ENCODE assay signal across 10 cellular contexts in the genomic region with DNA sequence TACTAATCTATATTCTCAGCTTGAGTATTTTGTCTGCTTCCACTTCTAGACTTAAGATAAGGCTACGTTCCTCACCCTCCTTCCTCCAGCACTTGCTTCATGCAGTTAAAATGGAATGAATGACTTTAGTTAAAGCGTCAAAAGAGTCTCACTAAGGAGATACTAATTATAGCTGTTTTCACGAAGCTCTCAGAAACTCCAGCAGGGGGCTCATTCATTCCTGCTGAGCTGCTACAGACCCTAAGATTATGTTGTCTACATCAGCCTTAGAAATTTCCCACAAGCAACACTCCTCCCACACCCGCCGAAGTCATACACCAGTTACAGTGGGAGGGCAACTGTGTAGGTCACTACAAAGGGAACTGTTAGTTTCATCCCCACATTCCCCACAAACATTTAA. TPM values are rescaled to one million over a fixed set of nuclear protein-coding genes. Genes with fewer than 3 reads are reported as not detected.
DNase-seq lines count a peak whose midpoint lies in the region; ATAC-seq, FAIRE-seq and TF ChIP-seq lines count a peak whose summit lies in the region.
"Had no signal": no experiment of that assay in that cellular context is flagged by ENCODE, and none has a peak within 500 bp of the region (broad histone marks: within the 10 kb centered on the region; RNA-seq: fewer than 3 reads in every experiment).

No MANE protein-coding gene starts in this region.

- H2AFZ ChIP-seq in IMR-90 (replicated peaks; ENCODE audit: low read length, poor library complexity) = no peak overlapping the region
- H2AFZ ChIP-seq in HepG2 (ENCODE audit: low read length) = no peak overlapping the region

- POLR2A ChIA-PET in IMR-90 (lab: Charles Lee; ENCODE audit: unreplicated experiment) = no interaction called here
- POLR2A ChIA-PET in HepG2 (lab: Yijun Ruan, JAX) = interaction anchor here (0.9 to 1.5 kb wide), 5 partner anchors 33 to 61 kb away, joined by 3 to 7 read pairs (median 4); no protein-coding TSS in a partner anchor

- no peak overlapping the region for H4K8ac ChIP-seq in IMR-90 (ENCODE audit: low read depth in 2 of 2, low read length in 2 of 2)

- H3K4me2 ChIP-seq in IMR-90 (ENCODE audit: low read depth, low read length) = no peak overlapping the region
- peak overlapping the region; percentile 52 for H3K4me2 ChIP-seq in HepG2 (ENCODE audit: low read depth, low read length)

- H4K20me1 ChIP-seq in IMR-90 (ENCODE audit: insufficient read depth, low read length) = no peaks in the 10 kb centered on the region
- H4K20me1 ChIP-seq in HepG2 (ENCODE audit: insufficient read depth, low read length) = no peaks in the 10 kb centered on the region

- peak; percentile 85 for FAIRE-seq in HepG2 (lab: Jason Lieb, UNC)

- no peak overlapping the region for H3K18ac ChIP-seq in IMR-90 (ENCODE audit: low read depth, low read length)

- H2BK120ac ChIP-seq in IMR-90 (ENCODE audit: low read depth, low read length) = no peak overlapping the region

- H2BK20ac ChIP-seq in IMR-90 (ENCODE audit: low read depth, low read length) = no peak overlapping the region

- no peak overlapping the region for H3K27ac ChIP-seq in IMR-90 (ENCODE audit: insufficient read depth, low read length)
- H3K27ac ChIP-seq in VCaP = no peak overlapping the region
- no peak overlapping the region for H3K27ac ChIP-seq in HepG2 (ENCODE audit: extremely low read length, insufficient read depth, low read length)
- H3K27ac ChIP-seq in psoas muscle = no peak overlapping the region
- H3K27ac ChIP-seq in gastroesophageal sphincter = no peak overlapping the region
- H3K27ac ChIP-seq: ascending aorta, thoracic aorta had no signal

- no peaks in the 10 kb centered on the region for H3K79me1 ChIP-seq in IMR-90 (ENCODE audit: low read depth in 1 of 2, low read length in 2 of 2)

- BruUV-seq in IMR-90 (replicated peaks; lab: Mats Ljungman, UMichigan) = no TSS peak
- BruUV-seq in HepG2 (replicated peaks; lab: Mats Ljungman, UMichigan) = no TSS peak

- no peaks in the 10 kb centered on the region for H3K9me1 ChIP-seq in IMR-90 (ENCODE audit: insufficient read depth, low read length)

- TF ChIP-seq EP300 in HepG2 (IDR thresholded peaks at IDR 0.05; ENCODE audit: low read depth in 2 of 2, low read length in 2 of 2) (no peak), HepG2 (CRISPR knock-in tag; IDR thresholded peaks at IDR 0.05; ENCODE audit: borderline replicate concordance) (no peak), gastroesophageal sphincter (IDR thresholded peaks at IDR 0.05) (no peak)

- peaks cover 4% of the 10 kb centered on the region; the same call in 1 of the 2 replicates for H3K9me3 ChIP-seq in IMR-90 (ENCODE audit: control insufficient read depth, insufficient read depth, low read length)
- H3K9me3 ChIP-seq in HepG2 (ENCODE audit: low read length) = no peaks in the 10 kb centered on the region
- no peaks in the 10 kb centered on the region for H3K9me3 ChIP-seq in psoas muscle
- peaks cover 0 to 8% (median 0%) of the 10 kb centered on the region in 3 donors for H3K9me3 ChIP-seq in gastroesophageal sphincter

- no peak overlapping the region for H4K91ac ChIP-seq in IMR-90 (ENCODE audit: insufficient read depth, low read depth, low read length)

- H3K9ac ChIP-seq in IMR-90 (ENCODE audit: low read depth, low read length) = no peak overlapping the region
- H3K9ac ChIP-seq in HepG2 (ENCODE audit: insufficient read depth, low read depth, low read length) = 0 out of 2 replicates have a peak overlapping the region, but pooled peaks have one; percentile 12

- in situ Hi-C loops in IMR-90 (cut with MboI; ENCODE audit: low sequenced_read_pairs) (no loop called here), HepG2 (cut with HindIII; ENCODE audit: extremely low pct_ligation_motif_present, low pct_unique_long_range_greater_than_20kb) (no loop called here)

- H3K56ac ChIP-seq in IMR-90 (ENCODE audit: extremely low read depth, insufficient read depth, low read length) = no peak overlapping the region

- TF ChIP-seq POLR2A in IMR-90 (IDR thresholded peaks at IDR 0.05; ENCODE audit: low read depth, low read length) (no peak), HepG2 (IDR thresholded peaks at IDR 0.05; ENCODE audit: insufficient read depth in 1 of 2, low read depth in 2 of 2, low read length in 2 of 2) (no peak), gastroesophageal sphincter (IDR thresholded peaks at IDR 0.05) (no peak)

- CTCF ChIA-PET in IMR-90 (lab: Yijun Ruan, JAX) = interaction anchor here (0.5 to 0.9 kb wide), 3 partner anchors 19 to 52 kb away, joined by 3 read pairs; no protein-coding TSS in a partner anchor
- CTCF ChIA-PET in HepG2 (lab: Yijun Ruan, JAX; ENCODE audit: low intra/inter-chr PET ratio, low total read pairs) = interaction anchor here (0.7 to 1.3 kb wide), 2 partner anchors 41 to 84 kb away, joined by 3 to 5 read pairs; no protein-coding TSS in a partner anchor

- DNase-seq in DMS 273 treated with DMSO at 0.1 percent for 48 hours (lab: John Stamatoyannopoulos, UW) (peak; percentile 2), IMR-90 (peak; percentile 34), HepG2 (ENCODE audit: low spot score) (peak; percentile 67), psoas muscle (no peak)

- TF ChIP-seq CTCF in IMR-90 (conservative IDR thresholded peaks at IDR 0.05; ENCODE audit: low read depth, low read length) (peak; percentile 38), VCaP (conservative IDR thresholded peaks at IDR 0.05) (peak; percentile 27; the same call in 1 of the 2 replicates), HepG2 (CRISPR knock-in tag; IDR thresholded peaks at IDR 0.05) (peak; percentile 74), psoas muscle (IDR thresholded peaks at IDR 0.05) (no peak), gastroesophageal sphincter (IDR thresholded peaks at IDR 0.05) (no peak)

- ATAC-seq in IMR-90 (ENCODE audit: low read depth) (peak; percentile 42; the same call in 1 of the 2 replicates), HepG2 (peak; percentile 58), HG02588 (IDR thresholded peaks at IDR 0.05; ENCODE audit: unreplicated experiment) (no peak), GM21619 (IDR thresholded peaks at IDR 0.05; ENCODE audit: unreplicated experiment) (no peak), psoas muscle (no peak), gastroesophageal sphincter (no peak)

- H3K4me1 ChIP-seq in IMR-90 (ENCODE audit: control insufficient read depth, insufficient read depth, low read length) = peaks cover 3% of the 10 kb centered on the region
- H3K4me1 ChIP-seq in HepG2 (ENCODE audit: insufficient read depth, low read length) = peaks cover 58% of the 10 kb centered on the region
- H3K4me1 ChIP-seq in psoas muscle = peaks cover 6% of the 10 kb centered on the region
- H3K4me1 ChIP-seq in gastroesophageal sphincter = peaks cover 0 to 11% (median 0%) of the 10 kb centered on the region in 3 donors
- H3K4me1 ChIP-seq: ascending aorta had no signal

- no peak overlapping the region for H3K4me3 ChIP-seq in IMR-90 (ENCODE audit: insufficient read depth, low read depth, low read length)
- H3K4me3 ChIP-seq in HepG2 (replicated peaks in 1 of 3; ENCODE audit: insufficient read depth in 1 of 3, low read depth in 2 of 3, low read length in 3 of 3) = no peak overlapping the region; a peak in 1 of 6 replicates
- no peak overlapping the region for H3K4me3 ChIP-seq in psoas muscle
- no peak overlapping the region for H3K4me3 ChIP-seq in gastroesophageal sphincter
- H3K4me3 ChIP-seq: ascending aorta, thoracic aorta had no signal

- H4K5ac ChIP-seq in IMR-90 (ENCODE audit: low read depth, low read length) = no peak overlapping the region

- no peak overlapping the region for H2BK5ac ChIP-seq in IMR-90 (ENCODE audit: low read depth, low read length, poor library complexity, severe bottlenecking)

- H3K27me3 ChIP-seq in IMR-90 (ENCODE audit: control insufficient read depth, insufficient read depth, low read length) = no peaks in the 10 kb centered on the region; the same call in 1 of the 2 replicates
- no peaks in the 10 kb centered on the region for H3K27me3 ChIP-seq in HepG2 (ENCODE audit: control insufficient read depth in 1 of 2, insufficient read depth in 2 of 2, low read length in 2 of 2)
- no peaks in the 10 kb centered on the region for H3K27me3 ChIP-seq in psoas muscle (ENCODE audit: insufficient read depth in 3 of 3, low read length in 2 of 3)
- H3K27me3 ChIP-seq in gastroesophageal sphincter = no peaks in the 10 kb centered on the region
- H3K27me3 ChIP-seq: ascending aorta had no signal

- no peak overlapping the region for H2AK9ac ChIP-seq in IMR-90 (replicated peaks; ENCODE audit: low read depth, low read length, poor library complexity)

- H2AK5ac ChIP-seq in IMR-90 (ENCODE audit: low read depth, low read length) = no peak overlapping the region

- dilution Hi-C loops in IMR-90 (cut with HindIII; ENCODE audit: low sequenced_read_pairs, unreplicated experiment) = no loop called here

- TF ChIP-seq RAD21 in IMR-90 (IDR thresholded peaks at IDR 0.05; ENCODE audit: low read length) (peak; percentile 19; the same call in 1 of the 2 replicates), HepG2 (CRISPR knock-in tag; IDR thresholded peaks at IDR 0.05) (peak; percentile 65)

- peaks cover 16% of the 10 kb centered on the region for H3K79me2 ChIP-seq in HepG2 (ENCODE audit: insufficient read depth, low read length)

- no peak overlapping the region for H3K23ac ChIP-seq in IMR-90 (ENCODE audit: low read depth, low read length)

- no peak overlapping the region for H2BK15ac ChIP-seq in IMR-90 (ENCODE audit: low read depth, low read length)

- intact Hi-C loops in IMR-90 (cut with micrococcal nuclease) (no loop called here), HepG2 (cut with micrococcal nuclease; ENCODE audit: unreplicated experiment) (loop anchor here (1.0 kb wide), 1 partner anchor 35 kb away; no protein-coding TSS in a partner anchor), psoas muscle (cut with DNase I) (no loop called here)

- H3K4ac ChIP-seq in IMR-90 (ENCODE audit: low read depth, low read length) = no peak overlapping the region

- no peaks in the 10 kb centered on the region for H3K36me3 ChIP-seq in IMR-90 (ENCODE audit: control insufficient read depth, insufficient read depth, low read length)
- H3K36me3 ChIP-seq in HepG2 (replicated peaks in 1 of 2; ENCODE audit: control insufficient read depth in 1 of 2, insufficient read depth in 2 of 2, low read length in 2 of 2) = no peaks in the 10 kb centered on the region
- H3K36me3 ChIP-seq in psoas muscle (ENCODE audit: insufficient read depth in 1 of 2, low read depth in 1 of 2) = no peaks in the 10 kb centered on the region
- no peaks in the 10 kb centered on the region for H3K36me3 ChIP-seq in gastroesophageal sphincter
- H3K36me3 ChIP-seq: ascending aorta, thoracic aorta had no signal

- no CpG with 5 or more reads among the region's 5 CpGs for WGBS in IMR-90 (ENCODE audit: extremely low coverage in 2 of 2, insufficient read length in 1 of 2), 2 experiments
- WGBS in HepG2 (ENCODE audit: low lambda C conversion rate) = 23% methylated on average over 5 of the region's 5 CpGs
- WGBS in psoas muscle, 3 donors = 52 to 56% (median 54%) methylated on average over 5 of the region's 5 CpGs
- WGBS in gastroesophageal sphincter (ENCODE audit: low coverage in 1 of 2), 2 donors = 34 to 41% methylated on average over 4 to 5 of the region's 5 CpGs

- no peak overlapping the region for H3K14ac ChIP-seq in IMR-90 (replicated peaks; ENCODE audit: low read depth, low read length)

RNA-seq across cellular contexts. Expression of gene KIFC3, which starts 57.0 kb away (rescaled TPM):
- total RNA-seq in IMR-90 (2012; rRNA removed) (38.3 and 48.6 TPM in 2 replicates), HepG2 (2016; rRNA removed; fragmentation: Illumina TruSeq; extraction: Trizol) (30.0 and 45.3 TPM in 2 replicates), psoas muscle (10 to 100 TPM in 1 of 4 donors, 1 to 10 TPM in 3; 6.3 to 17.8 (median 7.9) TPM), gastroesophageal sphincter (10 to 100 TPM; 17.4 to 78.4 (median 36.2) TPM)
- polyA plus RNA-seq in IMR-90 (2012; rRNA removed) (62.5 and 66.6 TPM in 2 replicates), HepG2 (2011; rRNA removed) (42.1 and 70.6 TPM in 2 replicates), psoas muscle (1 to 10 TPM; 3.1 to 7.5 (median 4.3) TPM)
- 43.3 and 62.3 TPM in 2 replicates for polyA plus RNA-seq in IMR-90 (2012; cell fraction: cytosol; rRNA removed)
- polyA plus RNA-seq in IMR-90 (2012; cell fraction: nucleus; rRNA removed; ENCODE audit: low replicate concordance) = 123 and 327 TPM in 2 replicates
- total RNA-seq in HepG2 (2016; cell fraction: cytosol; rRNA removed; fragmentation: Illumina TruSeq; extraction: Trizol; ENCODE audit: low read depth) = 11.2 and 13.3 TPM in 2 replicates
- 26.2 and 45.1 TPM in 2 replicates for total RNA-seq in HepG2 (2016; cell fraction: insoluble cytoplasmic fraction; rRNA removed; fragmentation: Illumina TruSeq; extraction: Trizol)
- 23.6 and 24.3 TPM in 2 replicates for total RNA-seq in HepG2 (2016; cell fraction: membrane; rRNA removed; fragmentation: Illumina TruSeq; extraction: Trizol)
- 39.1 and 45.8 TPM in 2 replicates for total RNA-seq in HepG2 (2016; cell fraction: nucleus; rRNA removed; fragmentation: Illumina TruSeq; extraction: Trizol)
- 43.4 and 59.0 TPM in 2 replicates for polyA plus RNA-seq in HepG2 (2011; cell fraction: cytosol; rRNA removed)
- 225 and 236 TPM in 2 replicates for polyA plus RNA-seq in HepG2 (2011; cell fraction: nucleus; rRNA removed)
- polyA plus RNA-seq in HepG2 (2012) = 21.3 and 43.4 TPM in 2 replicates
- 14.4 and 14.6 TPM in 2 replicates for polyA plus RNA-seq in HepG2 (2016; cell fraction: cytosol; fragmentation: Illumina TruSeq; extraction: Trizol; ENCODE audit: low read depth)
- 20.2 and 24.5 TPM in 2 replicates for polyA plus RNA-seq in HepG2 (2016; cell fraction: insoluble cytoplasmic fraction; fragmentation: Illumina TruSeq; extraction: Trizol; ENCODE audit: low read depth)
- 13.8 and 19.9 TPM in 2 replicates for polyA plus RNA-seq in HepG2 (2016; cell fraction: membrane; fragmentation: Illumina TruSeq; extraction: Trizol; ENCODE audit: low read depth)
- 79.4 and 80.8 TPM in 2 replicates for polyA plus RNA-seq in HepG2 (2016; cell fraction: nucleus; fragmentation: Illumina TruSeq; extraction: Trizol; ENCODE audit: insufficient read depth, low read depth)
- polyA minus RNA-seq in HepG2 (2011; rRNA and poly(A)+ RNA removed; ENCODE audit: low replicate concordance) = 132 and 141 TPM in 2 replicates
- 31.9 and 33.7 TPM in 2 replicates for polyA minus RNA-seq in HepG2 (2011; cell fraction: cytosol; rRNA and poly(A)+ RNA removed)
- polyA minus RNA-seq in HepG2 (2011; cell fraction: nucleus; rRNA and poly(A)+ RNA removed) = 94.9 and 117 TPM in 2 replicates

Comparison
In these comparisons a context has a peak if more than half of its experiments do, and no peak if none do; other contexts are left out.
1. DNase-seq: peak in DMS 273 treated with DMSO at 0.1 percent for 48 hours (single experiment), IMR-90 (single experiment) and HepG2 (single experiment); none in psoas muscle (0 of 2).
2. ATAC-seq: peak in IMR-90 (single experiment) and HepG2 (single experiment); none in HG02588 (single experiment), GM21619 (single experiment), psoas muscle (0 of 4) and gastroesophageal sphincter (single experiment).
3. CTCF ChIP-seq: peak in IMR-90 (single experiment), VCaP (single experiment) and HepG2 (single experiment); none in psoas muscle (single experiment) and gastroesophageal sphincter (0 of 4).